In genomic region chr14:54786816-54787215, GRCh38 we compare ENCODE assay signal across 19 cellular contexts.
DNase-seq lines count a peak whose midpoint lies in the region; ATAC-seq, FAIRE-seq and TF ChIP-seq lines count a peak whose summit lies in the region.
"Had no signal": no experiment of that assay in that cellular context is flagged by ENCODE, and none has a peak within 500 bp of the region (broad histone marks: within the 10 kb centered on the region; RNA-seq: fewer than 3 reads in every experiment).

No MANE protein-coding gene starts in this region.

- H3K27me3 ChIP-seq in DOHH2 (ENCODE audit: control insufficient read depth, low read length) (no peaks in the 10 kb centered on the region), H1 (replicated peaks in 1 of 4; ENCODE audit: control insufficient read depth in 3 of 4, extremely low read depth in 1 of 4, insufficient read depth in 3 of 4, low read length in 3 of 4) (no peaks in the 10 kb centered on the region)
- H3K27me3 ChIP-seq: left lung had no signal

- no peak overlapping the region for H3K23ac ChIP-seq in H1 (ENCODE audit: insufficient read length)

- no peak for TF ChIP-seq EP300 in H1 (IDR thresholded peaks at IDR 0.05; ENCODE audit: borderline replicate concordance in 1 of 2, low read depth in 2 of 2, low read length in 2 of 2)

- H2AFZ ChIP-seq in H1 (ENCODE audit: low read length): no peak overlapping the region

- no peak overlapping the region for H4K91ac ChIP-seq in H1 (replicated peaks; ENCODE audit: insufficient read length, low read length)

- no peak overlapping the region for H2BK120ac ChIP-seq in H1 (replicated peaks; ENCODE audit: low read depth, low read length)

- no peak overlapping the region for H2AK5ac ChIP-seq in H1 (ENCODE audit: low read depth, low read length)

- no peak overlapping the region for H2BK12ac ChIP-seq in H1 (ENCODE audit: low read depth, low read length)

- no peak for FAIRE-seq in H1 (lab: Jason Lieb, UNC)
- FAIRE-seq: endometrium had no signal

- H3K79me2 ChIP-seq in DOHH2 (ENCODE audit: control insufficient read depth, low read length) (no peaks in the 10 kb centered on the region), H1 (ENCODE audit: control insufficient read depth in 1 of 2, insufficient read depth in 2 of 2, low read length in 2 of 2) (no peaks in the 10 kb centered on the region)

- CTCF ChIA-PET in H1 (lab: Charles Lee; ENCODE audit: partially characterized antibody): interaction anchor here (1.3 to 8.7 kb wide), 3 partner anchors 12 to 229 kb away, joined by 3 to 76 read pairs (median 62); no protein-coding TSS in a partner anchor

- no peaks in the 10 kb centered on the region for H3K79me1 ChIP-seq in H1 (ENCODE audit: low read depth, low read length)

- no peaks in the 10 kb centered on the region for H3F3A ChIP-seq in DOHH2 (ENCODE audit: control insufficient read depth, insufficient read depth)

- no peak overlapping the region for H3K4ac ChIP-seq in H1 (replicated peaks; ENCODE audit: insufficient read length, low read depth, low read length)

- H3K4me1 ChIP-seq in DOHH2 (ENCODE audit: control insufficient read depth, low read length) (peaks cover 48% of the 10 kb centered on the region), H1 (replicated peaks in 1 of 4; ENCODE audit: control insufficient read depth in 3 of 4, insufficient read depth in 4 of 4, low read length in 3 of 4) (peaks cover 0 to 2% (median 0%) of the 10 kb centered on the region in 4 experiments; a peak in 1 of 7 replicates)

- H2BK15ac ChIP-seq in H1 (ENCODE audit: low read length): no peak overlapping the region

- H3K9me3 ChIP-seq in DOHH2 (ENCODE audit: control insufficient read depth, insufficient read depth, low read length) (no peaks in the 10 kb centered on the region), H1 (ENCODE audit: insufficient read depth in 2 of 2, low read depth in 1 of 2, low read length in 1 of 2) (no peaks in the 10 kb centered on the region)
- H3K9me3 ChIP-seq: left lung had no signal

- H3K56ac ChIP-seq in H1 (replicated peaks; ENCODE audit: insufficient read length, low read depth, low read length): no peak overlapping the region

- POLR2A ChIA-PET in H1 (lab: Charles Lee; ENCODE audit: partially characterized antibody): no interaction called here

- no peak overlapping the region for H4K8ac ChIP-seq in H1 (ENCODE audit: extremely low read depth, insufficient read depth, low read length)

- WGBS in H1 (ENCODE audit: extremely low coverage in 1 of 2, insufficient coverage in 1 of 2, insufficient read length in 1 of 2, insufficient replicate concordance in 2 of 2, low coverage in 1 of 2, low lambda C conversion rate in 2 of 2, missing lambda C conversion rate in 1 of 2), 2 experiments: 92% methylated on average over 3 of the region's 3 CpGs; no CpG with 5 or more reads in 1 of the 2 experiments

- H3K14ac ChIP-seq in H1 (ENCODE audit: insufficient read length): no peak overlapping the region

- H2BK20ac ChIP-seq in H1 (ENCODE audit: low read length): no peak overlapping the region

- TF ChIP-seq CTCF in DOHH2 (IDR thresholded peaks at IDR 0.05; ENCODE audit: low read depth, low read length, poor library complexity, severe bottlenecking): no peak
- TF ChIP-seq CTCF in H1 (IDR thresholded peaks at IDR 0.05; ENCODE audit: control extremely low read depth in 1 of 3, insufficient read depth in 1 of 3, low read depth in 1 of 3, low read length in 3 of 3): no peak

- peak overlapping the region; percentile 71 for H3K4me2 ChIP-seq in DOHH2 (ENCODE audit: low read length)
- no peak overlapping the region for H3K4me2 ChIP-seq in H1 (ENCODE audit: insufficient read depth in 1 of 2, low read depth in 2 of 2, low read length in 2 of 2)

- no peak for TF ChIP-seq RAD21 in H1 (IDR thresholded peaks at IDR 0.05 in 1 of 2, conservative IDR thresholded peaks at IDR 0.05 in 1 of 2; ENCODE audit: low read depth in 2 of 2, low read length in 2 of 2)

- no peak overlapping the region for H4K5ac ChIP-seq in H1 (ENCODE audit: insufficient read length, low read depth, low read length)

- ATAC-seq in GM19467 (IDR thresholded peaks at IDR 0.05; ENCODE audit: unreplicated experiment): no peak
- ATAC-seq in HG03045 (IDR thresholded peaks at IDR 0.05; ENCODE audit: unreplicated experiment): no peak
- ATAC-seq: activated T-helper 17 cell treated with anti-CD3 and anti-CD28 coated beads, Interleukin-2, amount 50 U/mL, for 72 hours had no signal

- H3K9ac ChIP-seq in H1 (replicated peaks in 1 of 4; ENCODE audit: extremely low read depth in 1 of 4, low read depth in 3 of 4, low read length in 3 of 4): no peak overlapping the region

- H3K36me3 ChIP-seq in DOHH2 (ENCODE audit: control insufficient read depth, low read length) (no peaks in the 10 kb centered on the region), H1 (ENCODE audit: control insufficient read depth in 2 of 4, insufficient read depth in 4 of 4, low read length in 3 of 4) (no peaks in the 10 kb centered on the region)

- H3K9me2 ChIP-seq in DOHH2 (replicated peaks; ENCODE audit: control insufficient read depth, low read length): no peaks in the 10 kb centered on the region

- no peak overlapping the region for H3K18ac ChIP-seq in H1 (ENCODE audit: extremely low read depth, low read length)

- H3K23me2 ChIP-seq in H1 (ENCODE audit: low read depth, low read length): no peaks in the 10 kb centered on the region; the same call in 1 of the 2 replicates

- H4K20me1 ChIP-seq in DOHH2 (ENCODE audit: control insufficient read depth, insufficient read depth, low read depth, low read length): no peaks in the 10 kb centered on the region
- no peaks in the 10 kb centered on the region for H4K20me1 ChIP-seq in H1 (replicated peaks in 1 of 2; ENCODE audit: control insufficient read depth in 1 of 2, insufficient read depth in 2 of 2, low read length in 2 of 2)

- H3K4me3 ChIP-seq in DOHH2 (ENCODE audit: low read length) (peak overlapping the region; percentile 10), H1 (ENCODE audit: extremely low read depth in 1 of 4, insufficient read depth in 2 of 4, low read depth in 3 of 4, low read length in 4 of 4) (no peak overlapping the region)
- H3K4me3 ChIP-seq: left lung had no signal

- peak overlapping the region; percentile 44 for H3K27ac ChIP-seq in DOHH2 (ENCODE audit: low read depth, low read length)
- H3K27ac ChIP-seq in H1 (ENCODE audit: low read depth, low read length): no peak overlapping the region
- H3K27ac ChIP-seq: left lung, VCaP had no signal

- no peak for TF ChIP-seq POLR2A in H1 (IDR thresholded peaks at IDR 0.05; ENCODE audit: control extremely low read depth in 1 of 2, low read depth in 2 of 2, low read length in 2 of 2)

- H2BK5ac ChIP-seq in H1 (ENCODE audit: low read depth, low read length): no peak overlapping the region

- DNase-seq in NCI-H526 treated with DMSO at 0.1 percent for 48 hours (lab: John Stamatoyannopoulos, UW) (peak; percentile 63), H1 (ENCODE audit: low read depth in 1 of 2, low spot score in 2 of 2) (no peak), medulla oblongata (ENCODE audit: extremely low spot score) (peak; percentile 31), GM19240 (ENCODE audit: insufficient read length, low spot score) (no peak), NCI-H1092 (lab: John Stamatoyannopoulos, UW) (no peak)
- DNase-seq: activated CD4-positive, alpha-beta T cell treated with anti-CD3 and anti-CD28 coated beads, Interleukin-2, amount 10 ng/mL, durations not matched to agents 7 days and 5 days; DND-41; glutamatergic neuron; left lung; NCI-H1930; NCI-H446; retina; SHP77 treated with DMSO at 0.1 percent for 48 hours had no signal

TF ChIP-seq in H1, 55 proteins besides CTCF, POLR2A, EP300 and RAD21:
- TF ChIP-seq NRF1 (IDR thresholded peaks at IDR 0.05; ENCODE audit: low read depth, low read length) (no peak), ATF3 (IDR thresholded peaks at IDR 0.05; ENCODE audit: insufficient read depth, low read depth, low read length) (no peak), SRF (IDR thresholded peaks at IDR 0.05; ENCODE audit: low read depth, low read length) (peak; percentile 44; the same call in 1 of the 2 replicates), TAF1 (IDR thresholded peaks at IDR 0.05; ENCODE audit: low read depth, low read length) (no peak)

Comparison
In these comparisons a context has a peak if more than half of its experiments do, and no peak if none do; other contexts are left out.
1. DNase-seq: peak in NCI-H526 treated with DMSO at 0.1 percent for 48 hours (single experiment) and medulla oblongata (single experiment); none in H1 (0 of 2), GM19240 (single experiment) and NCI-H1092 (single experiment).